ENCODE assay signal across 9 cellular contexts in genomic region chr6:10692965-10693538, GRCh38. TPM values are rescaled to one million over a fixed set of nuclear protein-coding genes. Genes with fewer than 3 reads are reported as not detected.
DNase-seq lines count a peak whose midpoint lies in the region; ATAC-seq and TF ChIP-seq lines count a peak whose summit lies in the region.
"Had no signal": no experiment of that assay in that cellular context is flagged by ENCODE, and none has a peak within 500 bp of the region (broad histone marks: within the 10 kb centered on the region; RNA-seq: fewer than 3 reads in every experiment).

No MANE protein-coding gene starts in this region.

- no peak for TF ChIP-seq CTCF in GM12864 (IDR thresholded peaks at IDR 0.05; ENCODE audit: low read depth, low read length, missing control alignments)
- no peak for TF ChIP-seq CTCF in prostate gland (IDR thresholded peaks at IDR 0.05)

- H3K9me3 ChIP-seq in SJCRH30 (replicated peaks) (no peaks in the 10 kb centered on the region), esophagus (ENCODE audit: control insufficient read depth in 2 of 2, insufficient read depth in 1 of 2, low read depth in 1 of 2, low read length in 1 of 2) (no peaks in the 10 kb centered on the region), prostate gland (no peaks in the 10 kb centered on the region)

- WGBS in esophagus, 2 donors = 70 to 82% methylated on average over 8 of the region's 8 CpGs
- WGBS in prostate gland = 76% methylated on average over 8 of the region's 8 CpGs

- H3K4me3 ChIP-seq in GM12864 (ENCODE audit: low read depth, low read length) (peak overlapping the region; percentile 77), SJCRH30 (peak overlapping the region; percentile 94; the same call in 1 of the 2 replicates), esophagus (ENCODE audit: low read depth in 1 of 2, low read length in 2 of 2) (peak overlapping the region in 1 of 2 donors; percentile 89), prostate gland (peak overlapping the region in 1 of 2 donors; percentile 68)

- ATAC-seq in GM21528 (IDR thresholded peaks at IDR 0.05; ENCODE audit: low FRiP score, unreplicated experiment) = no peak

- DNase-seq in GM12864 (ENCODE audit: low read depth) (no peak), SJCRH30 (no peak), prostate gland (ENCODE audit: low spot score) (no peak), retina (no peak), C1 segment of cervical spinal cord (lab: John Stamatoyannopoulos, UW) (no peak)
- DNase-seq in stimulated activated CD4-positive, alpha-beta T cell treated with anti-CD3 and anti-CD28 coated beads, Interleukin-2, amount 100 ng/mL, for 48 hours = no peak
- DNase-seq: NCI-H1105 treated with DMSO at 0.1 percent for 48 hours had no signal

- TF ChIP-seq POLR2A in prostate gland (IDR thresholded peaks at IDR 0.05) = no peak

- H3K27me3 ChIP-seq in SJCRH30 = no peaks in the 10 kb centered on the region
- H3K27me3 ChIP-seq in esophagus (ENCODE audit: control insufficient read depth in 1 of 2, insufficient read depth in 2 of 2, low read length in 2 of 2) = no peaks in the 10 kb centered on the region
- H3K27me3 ChIP-seq in prostate gland (replicated peaks; ENCODE audit: insufficient read depth) = no peaks in the 10 kb centered on the region

- H3K4me1 ChIP-seq in SJCRH30 (no peaks in the 10 kb centered on the region), esophagus (ENCODE audit: control insufficient read depth in 2 of 2, insufficient read depth in 2 of 2, low read length in 1 of 2) (peaks cover 0 to 4% of the 10 kb centered on the region in 2 donors), prostate gland (replicated peaks) (peaks cover 9% of the 10 kb centered on the region)

- H3K36me3 ChIP-seq in SJCRH30 (no peaks in the 10 kb centered on the region), esophagus (ENCODE audit: control insufficient read depth in 2 of 2, insufficient read depth in 2 of 2, low read length in 1 of 2) (peaks cover 0 to 2% of the 10 kb centered on the region in 2 donors), prostate gland (no peaks in the 10 kb centered on the region)

- H3K27ac ChIP-seq in SJCRH30 (no peak overlapping the region), esophagus (ENCODE audit: low read depth in 2 of 2, low read length in 1 of 2) (peak overlapping the region; percentile 63 to 96), prostate gland (peak overlapping the region; percentile 92 to 94)

- intact Hi-C loops in prostate gland (cut with DNase I) = loop anchor here (10.0 kb wide), 1 partner anchor 78 kb away; no protein-coding TSS in a partner anchor

RNA-seq across cellular contexts. Expression of gene C6orf52, which starts 1.4 kb away (rescaled TPM):
- total RNA-seq in SJCRH30 (2014; rRNA removed; shearing (Covaris generic)) = not detected in 2 replicates
- polyA plus RNA-seq in esophagus = under 1 TPM in 1 of 2 donors, not detected in 1; 0.69 TPM
- 1 to 10 TPM in 1 of 2 donors, not detected in 1; 3.3 TPM for total RNA-seq in prostate gland

RNA-seq across cellular contexts. Expression of gene PAK1IP1, which starts 1.7 kb away (rescaled TPM):
- 23.3 and 25.5 TPM in 2 replicates for total RNA-seq in SJCRH30 (2014; rRNA removed; shearing (Covaris generic))
- polyA plus RNA-seq in esophagus = 10 to 100 TPM in 1 of 2 donors, 1 to 10 TPM in 1; 9.2 to 20.9 TPM
- total RNA-seq in prostate gland = 10 to 100 TPM; 12.2 to 36.7 TPM

RNA-seq across cellular contexts. Expression of gene TMEM14C, which starts 29.8 kb away (rescaled TPM):
- 92.3 and 97.2 TPM in 2 replicates for total RNA-seq in SJCRH30 (2014; rRNA removed; shearing (Covaris generic))
- 10 to 100 TPM; 82.7 to 84.9 TPM for polyA plus RNA-seq in esophagus
- total RNA-seq in prostate gland = 100 to 1,000 TPM in 1 of 2 donors, 10 to 100 TPM in 1; 99.7 to 208 TPM

RNA-seq across cellular contexts. Expression of gene TMEM14B, which starts 54.6 kb away (rescaled TPM):
- 68.8 and 73.7 TPM in 2 replicates for total RNA-seq in SJCRH30 (2014; rRNA removed; shearing (Covaris generic))
- polyA plus RNA-seq in esophagus = 10 to 100 TPM; 47.6 to 50.8 TPM
- total RNA-seq in prostate gland = 100 to 1,000 TPM in 1 of 2 donors, 10 to 100 TPM in 1; 81.1 to 165 TPM
